In the genomic region with DNA sequence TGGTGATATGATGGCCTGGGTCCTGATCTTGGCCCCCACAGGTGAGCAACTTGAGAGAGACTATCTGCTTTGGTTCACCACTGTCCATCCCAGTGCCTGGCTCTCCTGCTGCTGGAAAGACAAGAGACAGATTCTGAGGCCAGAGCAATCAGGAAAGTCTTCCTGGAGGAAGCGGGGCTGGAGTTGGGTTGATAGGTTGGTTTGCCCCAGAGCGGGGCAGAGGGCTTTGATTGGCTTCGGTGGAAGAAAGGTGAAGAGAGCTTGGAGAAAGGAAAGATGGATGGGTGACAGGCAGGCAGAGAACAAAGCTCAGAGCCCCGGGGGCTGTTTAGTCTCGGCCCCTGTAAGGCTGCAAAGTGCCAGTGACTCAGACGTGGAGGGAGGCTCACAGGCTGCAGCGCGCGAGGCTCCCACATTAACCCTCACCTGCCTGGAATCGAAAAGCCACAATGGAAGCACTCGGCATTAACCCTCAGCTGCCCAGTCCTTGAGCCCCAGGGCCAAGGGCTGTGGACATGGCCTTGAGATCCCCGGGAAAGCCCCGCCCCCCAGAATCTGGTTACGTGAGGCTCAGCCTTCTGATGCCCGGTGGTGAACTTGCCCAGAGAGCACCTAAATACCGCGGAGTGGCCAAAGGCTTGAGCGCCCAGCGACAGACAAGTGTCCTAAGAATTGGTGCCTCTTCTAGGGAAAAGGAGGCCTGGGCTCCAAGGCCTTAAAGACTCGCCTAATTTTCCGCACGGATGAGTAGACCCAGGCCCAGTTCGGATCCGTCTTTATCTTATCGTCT, we compare ENCODE assay signal across 8 cellular contexts. TPM values are rescaled to one million over a fixed set of nuclear protein-coding genes. Genes with fewer than 3 reads are reported as not detected.
DNase-seq lines count a peak whose midpoint lies in the region; ATAC-seq lines count a peak whose summit lies in the region.

No MANE protein-coding gene starts in this region.

- no peaks in the 10 kb centered on the region for H3K27me3 ChIP-seq in SJSA1 (replicated peaks)

- H3K9me3 Mint-ChIP-seq in natural killer cell treated with Interleukin-12 subunit alpha and Interleukin-12 subunit beta and Interleukin-15 and Interleukin-18, amount 100 ng/mL, for 72 hours: no peaks in the 10 kb centered on the region

- no peak overlapping the region for H3K27ac ChIP-seq in SJSA1

- H3K27me3 Mint-ChIP-seq in natural killer cell treated with Interleukin-12 subunit alpha and Interleukin-12 subunit beta and Interleukin-15 and Interleukin-18, amount 100 ng/mL, for 72 hours: peaks cover 17% of the 10 kb centered on the region in 2 donors

- no peak overlapping the region for H3K27ac Mint-ChIP-seq in natural killer cell treated with Interleukin-12 subunit alpha and Interleukin-12 subunit beta and Interleukin-15 and Interleukin-18, amount 100 ng/mL, for 72 hours

- DNase-seq in NCI-H1436 (lab: John Stamatoyannopoulos, UW) (peak; percentile 29), NCI-H1436 treated with DMSO at 0.1 percent for 48 hours (lab: John Stamatoyannopoulos, UW) (no peak), SJSA1 (ENCODE audit: low read depth in 1 of 2, low spot score in 2 of 2) (peak; percentile 64 to 76), NCI-H2171 treated with DMSO at 0.1 percent for 48 hours (lab: John Stamatoyannopoulos, UW) (no peak), SHP77 treated with DMSO at 0.1 percent for 48 hours (lab: John Stamatoyannopoulos, UW) (no peak)
- no peak for DNase-seq in natural killer cell treated with Interleukin-12 subunit alpha and Interleukin-12 subunit beta and Interleukin-15 and Interleukin-18, amount 100 ng/mL, for 72 hours (ENCODE audit: low spot score)

- H3K9me3 ChIP-seq in SJSA1 (replicated peaks): no peaks in the 10 kb centered on the region

- ATAC-seq in esophagus mucosa (peak; percentile 66), GM18520 (IDR thresholded peaks at IDR 0.05; ENCODE audit: unreplicated experiment) (no peak)
- no peak for ATAC-seq in natural killer cell treated with Interleukin-12 subunit alpha and Interleukin-12 subunit beta and Interleukin-15 and Interleukin-18, amount 100 ng/mL, for 72 hours

- H3K4me1 ChIP-seq in SJSA1 (replicated peaks): peaks cover 21% of the 10 kb centered on the region

- peaks cover 0 to 10% of the 10 kb centered on the region in 2 donors for H3K4me1 Mint-ChIP-seq in natural killer cell treated with Interleukin-12 subunit alpha and Interleukin-12 subunit beta and Interleukin-15 and Interleukin-18, amount 100 ng/mL, for 72 hours (ENCODE audit: low read depth in 2 of 2)

- H3K36me3 ChIP-seq in SJSA1: 0 out of 2 replicates have a peak, but pooled peaks cover 5% of the 10 kb centered on the region

- H3K4me3 ChIP-seq in SJSA1: peak overlapping the region; percentile 97

- H3K4me3 Mint-ChIP-seq in natural killer cell treated with Interleukin-12 subunit alpha and Interleukin-12 subunit beta and Interleukin-15 and Interleukin-18, amount 100 ng/mL, for 72 hours: peak overlapping the region; percentile 47

- H3K36me3 Mint-ChIP-seq in natural killer cell treated with Interleukin-12 subunit alpha and Interleukin-12 subunit beta and Interleukin-15 and Interleukin-18, amount 100 ng/mL, for 72 hours: no peaks in the 10 kb centered on the region

RNA-seq across cellular contexts. Expression of gene CPNE2, which starts 1.0 kb away (rescaled TPM):
- total RNA-seq in SJSA1 (2014; rRNA removed; shearing (Covaris generic)): 20.0 and 35.8 TPM in 2 replicates
- total RNA-seq in esophagus mucosa: 14.2 TPM
- total RNA-seq in natural killer cell treated with Interleukin-12 subunit alpha and Interleukin-12 subunit beta and Interleukin-15 and Interleukin-18, amount 100 ng/mL, for 72 hours: under 1 TPM; 0.50 to 0.95 TPM

Comparison
In these comparisons a context has a peak if more than half of its experiments do, and no peak if none do; other contexts are left out.
1. DNase-seq: peak in NCI-H1436 (single experiment) and SJSA1 (2 of 2); none in NCI-H1436 treated with DMSO at 0.1 percent for 48 hours (single experiment), natural killer cell treated with Interleukin-12 subunit alpha and Interleukin-12 subunit beta and Interleukin-15 and Interleukin-18, amount 100 ng/mL, for 72 hours (single experiment), NCI-H2171 treated with DMSO at 0.1 percent for 48 hours (single experiment) and SHP77 treated with DMSO at 0.1 percent for 48 hours (single experiment).